ENCODE assay signal across 8 cellular contexts in genomic region chr6:52305948-52306767, GRCh38. TPM values are rescaled to one million over a fixed set of nuclear protein-coding genes. Genes with fewer than 3 reads are reported as not detected.
A peak's percentile ranks its signal among the peaks of the same experiment; 100 is the strongest.
DNase-seq lines count a peak whose midpoint lies in the region; ATAC-seq and FAIRE-seq lines count a peak whose summit lies in the region.

No MANE protein-coding gene starts in this region.

- H3K36me3 Mint-ChIP-seq in activated naive CD8-positive, alpha-beta T cell treated with anti-CD3 and anti-CD28 coated beads for 36 hours: peaks cover 5% of the 10 kb centered on the region
- no peaks in the 10 kb centered on the region for H3K36me3 Mint-ChIP-seq in stimulated activated memory B cell treated with anti-CD40 and anti-IgM and Interleukin-4, amounts not matched to agents 10 μg/mL and 1 μg/mL and 100 μg/mL, for 72 hours

- H3K4me3 Mint-ChIP-seq in activated naive CD8-positive, alpha-beta T cell treated with anti-CD3 and anti-CD28 coated beads for 36 hours: peak overlapping the region; percentile 22
- peak overlapping the region; percentile 16 for H3K4me3 Mint-ChIP-seq in stimulated activated memory B cell treated with anti-CD40 and anti-IgM and Interleukin-4, amounts not matched to agents 10 μg/mL and 1 μg/mL and 100 μg/mL, for 72 hours

- DNase-seq in Ammon's horn (ENCODE audit: low spot score): peak; percentile 57
- no peak for DNase-seq in GM19239 (ENCODE audit: insufficient read length, low spot score)
- DNase-seq in activated naive CD8-positive, alpha-beta T cell treated with anti-CD3 and anti-CD28 coated beads for 36 hours: no peak
- DNase-seq in left lobe of liver (ENCODE audit: low spot score): no peak
- DNase-seq in glomerular visceral epithelial cell (ENCODE audit: extremely low spot score): no peak
- DNase-seq in cerebellar cortex (ENCODE audit: low spot score): no peak

- peak overlapping the region; percentile 95 for H3K27ac Mint-ChIP-seq in activated naive CD8-positive, alpha-beta T cell treated with anti-CD3 and anti-CD28 coated beads for 36 hours
- H3K27ac Mint-ChIP-seq in stimulated activated memory B cell treated with anti-CD40 and anti-IgM and Interleukin-4, amounts not matched to agents 10 μg/mL and 1 μg/mL and 100 μg/mL, for 72 hours: peak overlapping the region; percentile 94

- H3K9me3 Mint-ChIP-seq in activated naive CD8-positive, alpha-beta T cell treated with anti-CD3 and anti-CD28 coated beads for 36 hours: peaks cover 3% of the 10 kb centered on the region
- H3K9me3 Mint-ChIP-seq in stimulated activated memory B cell treated with anti-CD40 and anti-IgM and Interleukin-4, amounts not matched to agents 10 μg/mL and 1 μg/mL and 100 μg/mL, for 72 hours: peaks cover 2% of the 10 kb centered on the region

- H3K27me3 Mint-ChIP-seq in activated naive CD8-positive, alpha-beta T cell treated with anti-CD3 and anti-CD28 coated beads for 36 hours: no peaks in the 10 kb centered on the region
- no peaks in the 10 kb centered on the region for H3K27me3 Mint-ChIP-seq in stimulated activated memory B cell treated with anti-CD40 and anti-IgM and Interleukin-4, amounts not matched to agents 10 μg/mL and 1 μg/mL and 100 μg/mL, for 72 hours

- peak; percentile 91 for FAIRE-seq in GM19239 (lab: Jason Lieb, UNC)

- H3K4me1 Mint-ChIP-seq in activated naive CD8-positive, alpha-beta T cell treated with anti-CD3 and anti-CD28 coated beads for 36 hours: peaks cover 62% of the 10 kb centered on the region
- peaks cover 66% of the 10 kb centered on the region for H3K4me1 Mint-ChIP-seq in stimulated activated memory B cell treated with anti-CD40 and anti-IgM and Interleukin-4, amounts not matched to agents 10 μg/mL and 1 μg/mL and 100 μg/mL, for 72 hours

- ATAC-seq in HG03159 (IDR thresholded peaks at IDR 0.05; ENCODE audit: unreplicated experiment) (peak; percentile 67), left lobe of liver (no peak)
- ATAC-seq in stimulated activated memory B cell treated with anti-CD40 and anti-IgM and Interleukin-4, amounts not matched to agents 10 μg/mL and 1 μg/mL and 100 μg/mL, for 72 hours: peak; percentile 89

RNA-seq across cellular contexts. Expression of gene MCM3, which starts 21.6 kb away (rescaled TPM):
- total RNA-seq in activated naive CD8-positive, alpha-beta T cell treated with anti-CD3 and anti-CD28 coated beads for 36 hours: 100 to 1,000 TPM; 326 to 335 TPM
- total RNA-seq in left lobe of liver: 7.8 TPM

RNA-seq across cellular contexts. Expression of gene PAQR8, which starts 55.8 kb away (rescaled TPM):
- 10 to 100 TPM; 11.0 to 11.4 TPM for total RNA-seq in activated naive CD8-positive, alpha-beta T cell treated with anti-CD3 and anti-CD28 coated beads for 36 hours
- total RNA-seq in left lobe of liver: 0.75 TPM

Comparison
In these comparisons a context has a peak if more than half of its experiments do, and no peak if none do; other contexts are left out.
1. RNA of gene MCM3, which starts 21.6 kb away (total RNA-seq): 326 to 335 TPM in activated naive CD8-positive, alpha-beta T cell treated with anti-CD3 and anti-CD28 coated beads for 36 hours; 7.8 TPM in left lobe of liver (single experiment); every median in the first group is over 10 times any median in the second.